10 cellular contexts compared by ENCODE assay signal in the genomic region with DNA sequence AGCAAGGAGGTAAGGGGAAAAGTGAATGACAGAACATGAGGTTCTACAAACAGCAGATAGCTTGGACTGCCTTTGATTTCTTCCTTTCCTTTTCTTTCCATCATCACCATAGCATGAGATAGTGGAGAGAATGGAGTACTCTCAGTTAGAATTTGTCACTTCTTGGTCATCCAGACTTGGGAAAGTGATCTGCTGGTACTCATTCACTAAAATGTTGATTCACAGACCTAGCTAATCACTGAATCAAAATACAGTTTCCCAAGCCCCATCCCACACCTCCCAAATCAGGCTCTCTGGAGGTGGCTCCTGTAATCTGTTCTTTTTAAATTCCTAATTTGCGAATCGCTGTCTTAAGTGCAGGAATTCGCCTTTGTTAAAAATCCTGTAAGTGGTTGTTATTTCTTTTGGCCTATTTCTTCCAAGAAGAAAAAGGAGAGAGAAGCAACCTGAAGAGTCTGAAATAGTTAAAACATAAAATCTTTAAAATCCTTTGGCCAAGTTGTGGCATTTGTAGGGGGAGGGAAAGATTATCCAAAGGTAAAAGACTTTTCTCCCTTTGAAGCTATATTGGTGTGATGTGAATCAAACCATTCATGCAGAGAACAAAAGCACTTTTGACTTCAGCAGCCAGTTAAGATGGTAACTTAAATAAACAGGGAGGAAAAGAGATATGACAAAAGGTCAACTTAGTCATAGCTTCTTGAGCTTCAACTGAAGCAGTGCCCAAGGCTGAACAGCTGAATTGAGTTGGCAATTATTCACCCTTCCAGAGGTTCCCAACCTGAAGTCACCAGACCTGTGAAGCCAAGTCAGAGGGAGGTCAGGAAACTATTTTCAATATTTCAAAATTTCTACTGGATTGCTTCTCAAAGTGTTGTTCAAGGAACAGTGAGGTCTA.
DNase-seq lines count a peak whose midpoint lies in the region; ATAC-seq and TF ChIP-seq lines count a peak whose summit lies in the region.
"Had no signal": no experiment of that assay in that cellular context is flagged by ENCODE, and none has a peak within 500 bp of the region (broad histone marks: within the 10 kb centered on the region; RNA-seq: fewer than 3 reads in every experiment).

No MANE protein-coding gene starts in this region.

- ATAC-seq in GM19463 (IDR thresholded peaks at IDR 0.05; ENCODE audit: unreplicated experiment): no peak

- no peak overlapping the region for H3K4me3 ChIP-seq in fibroblast of the aortic adventitia (ENCODE audit: low read depth, low read length)
- no peak overlapping the region for H3K4me3 ChIP-seq in retinal pigment epithelial cell (ENCODE audit: low read length)

- TF ChIP-seq CTCF in fibroblast of the aortic adventitia (IDR thresholded peaks at IDR 0.05; ENCODE audit: insufficient read depth, low read length) (no peak), retinal pigment epithelial cell (conservative IDR thresholded peaks at IDR 0.05; ENCODE audit: low read depth, low read length) (no peak)

- peak; percentile 40 for DNase-seq in NCI-H2196 (lab: John Stamatoyannopoulos, UW; ENCODE audit: unreplicated experiment)
- DNase-seq in NCI-H2196 treated with DMSO at 0.1 percent for 48 hours (lab: John Stamatoyannopoulos, UW; ENCODE audit: unreplicated experiment): no peak
- peak; percentile 95 for DNase-seq in RPMI7951 (ENCODE audit: low read depth)
- DNase-seq in fibroblast of the aortic adventitia (ENCODE audit: low read depth): peak; percentile 67
- DNase-seq in retinal pigment epithelial cell (ENCODE audit: low read depth): peak; percentile 50
- no peak for DNase-seq in SHP77 (lab: John Stamatoyannopoulos, UW)
- DNase-seq in activated CD8-positive, alpha-beta memory T cell treated with anti-CD3 and anti-CD28 coated beads, Interleukin-2, amount 50 U/mL, for 48 hours: no peak
- DNase-seq: activated CD4-positive, alpha-beta T cell treated with anti-CD3 and anti-CD28 coated beads, Interleukin-2, amount 50 U/mL, for 48 hours; NCI-H1105 had no signal

Comparison
In these comparisons a context has a peak if more than half of its experiments do, and no peak if none do; other contexts are left out.
1. DNase-seq: peak in NCI-H2196 (single experiment), RPMI7951 (single experiment), fibroblast of the aortic adventitia (single experiment) and retinal pigment epithelial cell (single experiment); none in NCI-H2196 treated with DMSO at 0.1 percent for 48 hours (single experiment), SHP77 (0 of 2) and activated CD8-positive, alpha-beta memory T cell treated with anti-CD3 and anti-CD28 coated beads, Interleukin-2, amount 50 U/mL, for 48 hours (single experiment).